ENCODE assay signal across 33 cellular contexts in the genomic region with DNA sequence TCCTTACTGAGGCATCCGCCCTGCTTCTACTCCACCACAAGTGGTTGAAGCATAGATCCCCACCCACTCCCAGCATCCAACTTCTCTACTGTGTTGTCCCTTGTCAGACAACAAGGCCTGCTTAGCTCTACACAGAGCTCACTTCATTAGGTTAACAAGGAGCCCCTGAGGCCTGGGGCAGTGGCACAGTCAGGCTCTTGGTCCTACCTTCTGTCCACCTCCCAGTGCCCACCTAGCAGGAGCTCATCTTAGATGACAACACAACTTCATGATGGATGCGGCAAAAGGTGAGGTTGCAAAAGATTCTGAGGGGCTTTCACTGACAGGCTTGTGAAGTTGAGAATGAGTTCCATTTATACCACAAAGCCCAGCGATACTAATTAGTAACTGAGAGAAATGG.
"Had no signal": no experiment of that assay in that cellular context is flagged by ENCODE, and none has a peak within 500 bp of the region (broad histone marks: within the 10 kb centered on the region; RNA-seq: fewer than 3 reads in every experiment).

No MANE protein-coding gene starts in this region.

- DNase-seq: activated effector memory CD4-positive, alpha-beta T cell treated with anti-CD3 and anti-CD28 coated beads, Interleukin-2, amount 50 U/mL, for 16 hours; activated effector memory CD4-positive, alpha-beta T cell treated with Interleukin-2 at 50 U/mL for 16 hours; activated gamma-delta T cell; activated gamma-delta T cell treated with Interleukin-2 at 50 U/mL for 16 hours; activated naive CD4-positive, alpha-beta T cell; activated naive CD4-positive, alpha-beta T cell treated with anti-CD3 and anti-CD28 coated beads for 36 hours; activated naive CD4-positive, alpha-beta T cell treated with anti-CD3 and anti-CD28 coated beads, Interleukin-2, amount 10 ng/mL, durations not matched to agents 7 days and 5 days; activated naive CD4-positive, alpha-beta T cell treated with anti-CD3 and anti-CD28 coated beads, Interleukin-2, amount 50 U/mL, for 16 hours; activated naive CD4-positive, alpha-beta T cell treated with Interleukin-2 at 50 U/mL for 16 hours; activated naive CD8-positive, alpha-beta T cell treated with anti-CD3 and anti-CD28 coated beads for 36 hours; activated naive CD8-positive, alpha-beta T cell treated with anti-CD3 and anti-CD28 coated beads, Interleukin-2, amount 10 ng/mL, durations not matched to agents 7 days and 5 days; activated naive CD8-positive, alpha-beta T cell treated with anti-CD3 and anti-CD28 coated beads, Interleukin-2, amount 50 U/mL, for 24 hours; activated T-cell treated with anti-CD3 and anti-CD28 coated beads for 4 hours; activated T-cell treated with anti-CD3 and anti-CD28 coated beads, Interleukin-2, amount 50 U/mL, for 1 hour; activated T-cell treated with anti-CD3 and anti-CD28 coated beads, Interleukin-2, amount 50 U/mL, for 24 hours; activated T-cell treated with anti-CD3 and anti-CD28 coated beads, Interleukin-2, amount 50 U/mL, for 4 hours; activated T-cell treated with anti-CD3 and anti-CD28 coated beads, Interleukin-2, amount 50 U/mL, for 48 hours; activated T-cell treated with anti-CD3 and anti-CD28 coated beads, Interleukin-2, amount 50 U/mL, for 72 hours; adrenal gland; amniotic stem cell; amygdala; anterior cingulate cortex; aorta; body of pancreas; brain microvascular endothelial cell; caudate nucleus; central memory CD4-positive, alpha-beta T cell; cerebellar nuclear complex had no signal

- H3K27ac ChIP-seq: adrenal gland, ascending aorta, body of pancreas, brain microvascular endothelial cell, breast epithelium, cardiac muscle cell had no signal

- H3K36me3 ChIP-seq: adrenal gland, ascending aorta, brain microvascular endothelial cell, breast epithelium, cardiac muscle cell had no signal

- H3K27me3 ChIP-seq: adrenal gland, ascending aorta, body of pancreas, brain microvascular endothelial cell, breast epithelium, cardiac muscle cell had no signal

- H3K4me3 ChIP-seq: adrenal gland, ascending aorta, body of pancreas, breast epithelium, cardiac muscle cell had no signal

- H3K9me3 ChIP-seq: adrenal gland, ascending aorta, body of pancreas, breast epithelium had no signal

- H3K4me1 ChIP-seq: adrenal gland, ascending aorta, body of pancreas, breast epithelium had no signal

- ATAC-seq: activated naive CD4-positive, alpha-beta T cell treated with anti-CD3 and anti-CD28 coated beads, Interleukin-2, amount 50 U/mL, for 72 hours; activated naive CD8-positive, alpha-beta T cell treated with anti-CD3 and anti-CD28 coated beads, Interleukin-2, amount 50 U/mL, for 24 hours; activated T-cell treated with anti-CD3 and anti-CD28 coated beads, Interleukin-2, amount 50 U/mL, for 4 hours; activated T-cell treated with anti-CD3 and anti-CD28 coated beads, Interleukin-2, amount 50 U/mL, for 72 hours; activated T-helper 17 cell treated with anti-CD3 and anti-CD28 coated beads, Interleukin-2, amount 50 U/mL, for 72 hours; body of pancreas had no signal
